Comparison of ENCODE assay signal across 18 cellular contexts in genomic region chr6:121482004-121482693, GRCh38. TPM values are rescaled to one million over a fixed set of nuclear protein-coding genes. Genes with fewer than 3 reads are reported as not detected.
DNase-seq lines count a peak whose midpoint lies in the region; ATAC-seq and TF ChIP-seq lines count a peak whose summit lies in the region.
"Had no signal": no experiment of that assay in that cellular context is flagged by ENCODE, and none has a peak within 500 bp of the region (broad histone marks: within the 10 kb centered on the region; RNA-seq: fewer than 3 reads in every experiment).

No MANE protein-coding gene starts in this region.

- no peak overlapping the region for H3K9ac ChIP-seq in SK-N-SH

- CTCF ChIA-PET in SK-N-SH (lab: Yijun Ruan, JAX), result no interaction called here
- CTCF ChIA-PET in activated CD4-positive, alpha-beta memory T cell treated with anti-CD3 and anti-CD28 coated beads for 36 hours (lab: Charles Lee), result no interaction called here

- 50% methylated on average over 6 of the region's 6 CpGs for WGBS in SK-N-SH (ENCODE audit: low lambda C conversion rate)

- H3K27me3 Mint-ChIP-seq in activated CD4-positive, alpha-beta memory T cell treated with anti-CD3 and anti-CD28 coated beads for 36 hours, result peaks cover 2% of the 10 kb centered on the region

- H3K9me3 ChIP-seq in SK-N-SH, result no peaks in the 10 kb centered on the region

- H2AFZ ChIP-seq in SK-N-SH (ENCODE audit: low read depth), result no peak overlapping the region

- TF ChIP-seq EP300 in SK-N-SH (IDR thresholded peaks at IDR 0.05; ENCODE audit: borderline replicate concordance in 1 of 2, low read depth in 1 of 2, low read length in 1 of 2), result no peak

- H3F3A ChIP-seq in SK-N-SH (replicated peaks; ENCODE audit: insufficient read depth), result peaks cover 11% of the 10 kb centered on the region

- H3K27ac ChIP-seq in SK-N-SH (ENCODE audit: low read depth in 2 of 2, low read length in 1 of 2), result peak overlapping the region in 1 of 2 experiments; percentile 66; a peak in 2 of 4 replicates
- H3K27ac ChIP-seq: SK-N-MC had no signal

- no peak for TF ChIP-seq CTCF in SK-N-SH (IDR thresholded peaks at IDR 0.05)

- DNase-seq in GM03348 (ENCODE audit: low spot score), result peak; percentile 72
- DNase-seq in SK-N-SH, result peak; percentile 3
- DNase-seq in fibroblast of gingiva (ENCODE audit: low read depth), result peak; percentile 2
- peak; percentile 37 for DNase-seq in renal cortical epithelial cell (ENCODE audit: low read depth)
- DNase-seq in midbrain (lab: John Stamatoyannopoulos, UW), result no peak
- DNase-seq in DMS153 treated with DMSO at 0.1 percent for 48 hours (lab: John Stamatoyannopoulos, UW; ENCODE audit: unreplicated experiment), result no peak
- DNase-seq in activated CD4-positive, alpha-beta memory T cell treated with anti-CD3 and anti-CD28 coated beads for 36 hours, result no peak
- DNase-seq: activated CD4-positive, alpha-beta T cell treated with anti-CD3 and anti-CD28 coated beads for 1 hour; activated T-cell treated with anti-CD3 and anti-CD28 coated beads, Interleukin-2, amount 50 U/mL, for 48 hours; cerebellar nuclear complex; H9; head of caudate nucleus; NCI-H1436 treated with DMSO at 0.1 percent for 48 hours; NCI-H748 treated with DMSO at 0.1 percent for 48 hours had no signal

- H4K20me1 ChIP-seq in SK-N-SH (ENCODE audit: insufficient read depth), result no peaks in the 10 kb centered on the region

- POLR2A ChIA-PET in SK-N-SH (lab: Yijun Ruan, JAX), result no interaction called here
- POLR2A ChIA-PET in activated CD4-positive, alpha-beta memory T cell treated with anti-CD3 and anti-CD28 coated beads for 36 hours (lab: Charles Lee), result no interaction called here

- H3K36me3 ChIP-seq in SK-N-SH (replicated peaks in 1 of 2; ENCODE audit: control insufficient read depth in 1 of 2, insufficient read depth in 2 of 2, low read length in 1 of 2), result no peaks in the 10 kb centered on the region

- H3K27me3 ChIP-seq in SK-N-SH (ENCODE audit: insufficient read depth), result no peaks in the 10 kb centered on the region

- no peak overlapping the region; the same call in 1 of the 2 replicates for H3K4me2 ChIP-seq in SK-N-SH

- H3K36me3 Mint-ChIP-seq in activated CD4-positive, alpha-beta memory T cell treated with anti-CD3 and anti-CD28 coated beads for 36 hours, result no peaks in the 10 kb centered on the region

- no peaks in the 10 kb centered on the region for H3K9me3 Mint-ChIP-seq in activated CD4-positive, alpha-beta memory T cell treated with anti-CD3 and anti-CD28 coated beads for 36 hours
- H3K9me3 Mint-ChIP-seq: H9 had no signal

- intact Hi-C loops in activated CD4-positive, alpha-beta memory T cell treated with anti-CD3 and anti-CD28 coated beads for 36 hours (cut with micrococcal nuclease), result no loop called here

- TF ChIP-seq RAD21 in SK-N-SH (IDR thresholded peaks at IDR 0.05; ENCODE audit: low read length), result no peak

- H3K79me2 ChIP-seq in SK-N-SH (ENCODE audit: insufficient read depth), result no peaks in the 10 kb centered on the region

- no peak overlapping the region for H3K4me3 Mint-ChIP-seq in activated CD4-positive, alpha-beta memory T cell treated with anti-CD3 and anti-CD28 coated beads for 36 hours
- H3K4me3 Mint-ChIP-seq: H9 had no signal

- H3K4me1 ChIP-seq in SK-N-SH (ENCODE audit: control insufficient read depth in 1 of 2, insufficient read depth in 2 of 2, low read depth in 1 of 2, low read length in 1 of 2), result peaks cover 0 to 4% of the 10 kb centered on the region in 2 experiments; a peak in 1 of 4 replicates

- H3K4me3 ChIP-seq in SK-N-SH (ENCODE audit: low read depth in 2 of 2, low read length in 1 of 2), result no peak overlapping the region
- H3K4me3 ChIP-seq: lung, SK-N-MC had no signal

- no peaks in the 10 kb centered on the region for H3K9me2 ChIP-seq in SK-N-SH

- no peak overlapping the region for H3K27ac Mint-ChIP-seq in activated CD4-positive, alpha-beta memory T cell treated with anti-CD3 and anti-CD28 coated beads for 36 hours

- ATAC-seq in GM21526 (IDR thresholded peaks at IDR 0.05; ENCODE audit: low FRiP score, unreplicated experiment), result no peak
- ATAC-seq: HepG2 had no signal

- H3K4me1 Mint-ChIP-seq in activated CD4-positive, alpha-beta memory T cell treated with anti-CD3 and anti-CD28 coated beads for 36 hours (ENCODE audit: low read depth), result no peaks in the 10 kb centered on the region

TF ChIP-seq in SK-N-SH, 30 proteins besides CTCF, POLR2A, EP300 and RAD21 (continues in another document):
- TF ChIP-seq TAF1 (IDR thresholded peaks at IDR 0.05; ENCODE audit: borderline replicate concordance, low read depth, low read length) (no peak), NFIC (IDR thresholded peaks at IDR 0.05; ENCODE audit: borderline replicate concordance) (peak; percentile 24; the same call in 1 of the 2 replicates), RCOR1 (IDR thresholded peaks at IDR 0.05; ENCODE audit: low read length) (no peak), YY1 (IDR thresholded peaks at IDR 0.05; ENCODE audit: low read depth) (no peak), MEF2A (IDR thresholded peaks at IDR 0.05; ENCODE audit: borderline replicate concordance, low read depth) (peak; percentile 65; the same call in 1 of the 2 replicates), GATA2 (CRISPR knock-in tag; IDR thresholded peaks at IDR 0.05) (no peak), SIN3A (IDR thresholded peaks at IDR 0.05; ENCODE audit: borderline replicate concordance, low read depth, low read length) (no peak), EZH2phosphoT487 (IDR thresholded peaks at IDR 0.05; ENCODE audit: borderline replicate concordance, low read depth) (no peak), MXI1 (IDR thresholded peaks at IDR 0.05; ENCODE audit: low read depth, low read length) (no peak), ELF1 (IDR thresholded peaks at IDR 0.05) (no peak), TEAD4 (IDR thresholded peaks at IDR 0.05; ENCODE audit: borderline replicate concordance, insufficient read depth) (0 out of 2 replicates have a peak, but pooled peaks have one; percentile 52), NRF1 (IDR thresholded peaks at IDR 0.05; ENCODE audit: low read depth, low read length) (no peak)
- TF ChIP-seq, protein P1, sequence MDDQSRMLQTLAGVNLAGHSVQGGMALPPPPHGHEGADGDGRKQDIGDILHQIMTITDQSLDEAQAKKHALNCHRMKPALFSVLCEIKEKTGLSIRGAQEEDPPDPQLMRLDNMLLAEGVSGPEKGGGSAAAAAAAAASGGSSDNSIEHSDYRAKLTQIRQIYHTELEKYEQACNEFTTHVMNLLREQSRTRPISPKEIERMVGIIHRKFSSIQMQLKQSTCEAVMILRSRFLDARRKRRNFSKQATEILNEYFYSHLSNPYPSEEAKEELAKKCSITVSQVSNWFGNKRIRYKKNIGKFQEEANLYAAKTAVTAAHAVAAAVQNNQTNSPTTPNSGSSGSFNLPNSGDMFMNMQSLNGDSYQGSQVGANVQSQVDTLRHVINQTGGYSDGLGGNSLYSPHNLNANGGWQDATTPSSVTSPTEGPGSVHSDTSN (IDR thresholded peaks at IDR 0.05), result peak; percentile 72
- TF ChIP-seq, protein P2, sequence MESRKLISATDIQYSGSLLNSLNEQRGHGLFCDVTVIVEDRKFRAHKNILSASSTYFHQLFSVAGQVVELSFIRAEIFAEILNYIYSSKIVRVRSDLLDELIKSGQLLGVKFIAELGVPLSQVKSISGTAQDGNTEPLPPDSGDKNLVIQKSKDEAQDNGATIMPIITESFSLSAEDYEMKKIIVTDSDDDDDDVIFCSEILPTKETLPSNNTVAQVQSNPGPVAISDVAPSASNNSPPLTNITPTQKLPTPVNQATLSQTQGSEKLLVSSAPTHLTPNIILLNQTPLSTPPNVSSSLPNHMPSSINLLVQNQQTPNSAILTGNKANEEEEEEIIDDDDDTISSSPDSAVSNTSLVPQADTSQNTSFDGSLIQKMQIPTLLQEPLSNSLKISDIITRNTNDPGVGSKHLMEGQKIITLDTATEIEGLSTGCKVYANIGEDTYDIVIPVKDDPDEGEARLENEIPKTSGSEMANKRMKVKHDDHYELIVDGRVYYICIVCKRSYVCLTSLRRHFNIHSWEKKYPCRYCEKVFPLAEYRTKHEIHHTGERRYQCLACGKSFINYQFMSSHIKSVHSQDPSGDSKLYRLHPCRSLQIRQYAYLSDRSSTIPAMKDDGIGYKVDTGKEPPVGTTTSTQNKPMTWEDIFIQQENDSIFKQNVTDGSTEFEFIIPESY (IDR thresholded peaks at IDR 0.05; ENCODE audit: borderline replicate concordance, low read depth), result no peak
- TF ChIP-seq, protein P3, sequence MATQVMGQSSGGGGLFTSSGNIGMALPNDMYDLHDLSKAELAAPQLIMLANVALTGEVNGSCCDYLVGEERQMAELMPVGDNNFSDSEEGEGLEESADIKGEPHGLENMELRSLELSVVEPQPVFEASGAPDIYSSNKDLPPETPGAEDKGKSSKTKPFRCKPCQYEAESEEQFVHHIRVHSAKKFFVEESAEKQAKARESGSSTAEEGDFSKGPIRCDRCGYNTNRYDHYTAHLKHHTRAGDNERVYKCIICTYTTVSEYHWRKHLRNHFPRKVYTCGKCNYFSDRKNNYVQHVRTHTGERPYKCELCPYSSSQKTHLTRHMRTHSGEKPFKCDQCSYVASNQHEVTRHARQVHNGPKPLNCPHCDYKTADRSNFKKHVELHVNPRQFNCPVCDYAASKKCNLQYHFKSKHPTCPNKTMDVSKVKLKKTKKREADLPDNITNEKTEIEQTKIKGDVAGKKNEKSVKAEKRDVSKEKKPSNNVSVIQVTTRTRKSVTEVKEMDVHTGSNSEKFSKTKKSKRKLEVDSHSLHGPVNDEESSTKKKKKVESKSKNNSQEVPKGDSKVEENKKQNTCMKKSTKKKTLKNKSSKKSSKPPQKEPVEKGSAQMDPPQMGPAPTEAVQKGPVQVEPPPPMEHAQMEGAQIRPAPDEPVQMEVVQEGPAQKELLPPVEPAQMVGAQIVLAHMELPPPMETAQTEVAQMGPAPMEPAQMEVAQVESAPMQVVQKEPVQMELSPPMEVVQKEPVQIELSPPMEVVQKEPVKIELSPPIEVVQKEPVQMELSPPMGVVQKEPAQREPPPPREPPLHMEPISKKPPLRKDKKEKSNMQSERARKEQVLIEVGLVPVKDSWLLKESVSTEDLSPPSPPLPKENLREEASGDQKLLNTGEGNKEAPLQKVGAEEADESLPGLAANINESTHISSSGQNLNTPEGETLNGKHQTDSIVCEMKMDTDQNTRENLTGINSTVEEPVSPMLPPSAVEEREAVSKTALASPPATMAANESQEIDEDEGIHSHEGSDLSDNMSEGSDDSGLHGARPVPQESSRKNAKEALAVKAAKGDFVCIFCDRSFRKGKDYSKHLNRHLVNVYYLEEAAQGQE (IDR thresholded peaks at IDR 0.05; ENCODE audit: low read depth, low read length), result no peak
- TF ChIP-seq, protein P4, sequence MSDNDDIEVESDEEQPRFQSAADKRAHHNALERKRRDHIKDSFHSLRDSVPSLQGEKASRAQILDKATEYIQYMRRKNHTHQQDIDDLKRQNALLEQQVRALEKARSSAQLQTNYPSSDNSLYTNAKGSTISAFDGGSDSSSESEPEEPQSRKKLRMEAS (IDR thresholded peaks at IDR 0.05; ENCODE audit: low read depth), result no peak

RNA-seq across cellular contexts. Expression of gene GJA1, which starts 46.7 kb away (rescaled TPM):
- 23.5 and 30.7 TPM in 2 replicates for polyA plus RNA-seq in SK-N-SH (2012; rRNA removed)
- polyA plus RNA-seq in SK-N-SH (2012; cell fraction: cytosol; rRNA removed), result 33.7 and 34.2 TPM in 2 replicates
- 8.4 and 19.5 TPM in 2 replicates for polyA plus RNA-seq in SK-N-SH (2012; cell fraction: nucleus; rRNA removed)
- total RNA-seq in renal cortical epithelial cell, result 33.6 and 42.2 TPM in 2 replicates
- not detected for total RNA-seq in activated CD4-positive, alpha-beta memory T cell treated with anti-CD3 and anti-CD28 coated beads for 36 hours
- total RNA-seq: HepG2 had no signal
- polyA plus RNA-seq: HepG2 had no signal

Comparison
In these comparisons a context has a peak if more than half of its experiments do, and no peak if none do; other contexts are left out.
1. DNase-seq: peak in GM03348 (single experiment), SK-N-SH (single experiment), fibroblast of gingiva (single experiment) and renal cortical epithelial cell (single experiment); none in midbrain (single experiment), DMS153 treated with DMSO at 0.1 percent for 48 hours (single experiment) and activated CD4-positive, alpha-beta memory T cell treated with anti-CD3 and anti-CD28 coated beads for 36 hours (single experiment).
2. RNA of gene GJA1, which starts 46.7 kb away (total RNA-seq): 33.6 to 42.2 TPM in renal cortical epithelial cell; not detected in activated CD4-positive, alpha-beta memory T cell treated with anti-CD3 and anti-CD28 coated beads for 36 hours; every median in the first group is over 10 times any median in the second.